7 cellular contexts compared by ENCODE assay signal in genomic region chr13:73640476-73641179, GRCh38.
DNase-seq lines count a peak whose midpoint lies in the region; ATAC-seq, FAIRE-seq and TF ChIP-seq lines count a peak whose summit lies in the region.
"Not testable (repeated sequence)": the region's sequence is repeated elsewhere in the genome, so short reads cannot be mapped to it uniquely, and the experiment has no call there.

No MANE protein-coding gene starts in this region.

- H2BK20ac ChIP-seq in H9 (ENCODE audit: low read depth, low read length, poor library complexity, severe bottlenecking) = not testable (repeated sequence)

- not testable (repeated sequence) for FAIRE-seq in K562 (lab: Jason Lieb, UNC)

- H2BK5ac ChIP-seq in H9 (ENCODE audit: insufficient read length, low read length); neuronal stem cell (ENCODE audit: low read length): not testable (repeated sequence)

- not testable (repeated sequence) for H3K36me3 ChIP-seq in K562 (ENCODE audit: control insufficient read depth, insufficient read depth, low read length); endodermal cell (ENCODE audit: control insufficient read depth, insufficient read depth, low read length); neuronal stem cell (replicated peaks in 1 of 2; ENCODE audit: control insufficient read depth in 2 of 2, insufficient read depth in 2 of 2, low read length in 2 of 2)

- not testable (repeated sequence) for H3K4me2 ChIP-seq in H9 (ENCODE audit: insufficient read depth, insufficient read length, low read length); K562 (ENCODE audit: insufficient read depth, low read length); neuronal stem cell (ENCODE audit: insufficient read depth, low read length, poor library complexity, severe bottlenecking)

- not testable (repeated sequence) for H3K27ac ChIP-seq in H9 (ENCODE audit: insufficient read length, low read depth, low read length); K562 (ENCODE audit: extremely low read depth, low read depth, low read length); endodermal cell (ENCODE audit: low read depth, low read length); neuronal stem cell (replicated peaks; ENCODE audit: low read length)

- H3K18ac ChIP-seq in H9 (ENCODE audit: insufficient read length, low read depth, low read length); neuronal stem cell (ENCODE audit: low read length): not testable (repeated sequence)

- not testable (repeated sequence) for H3K9me3 ChIP-seq in H9 (ENCODE audit: control insufficient read depth, low read depth, low read length); K562 (replicated peaks; ENCODE audit: control insufficient read depth, insufficient read depth, low read depth, low read length); endodermal cell (ENCODE audit: control insufficient read depth, low read length); neuronal stem cell (replicated peaks in 1 of 2; ENCODE audit: control insufficient read depth in 2 of 2, insufficient read depth in 1 of 2, low read depth in 1 of 2, low read length in 2 of 2)

- not testable (repeated sequence) for H4K20me1 ChIP-seq in H9 (ENCODE audit: control insufficient read depth, insufficient read depth, insufficient read length); K562 (replicated peaks; ENCODE audit: control insufficient read depth, insufficient read depth, low read length)

- in situ Hi-C loops in K562 (cut with MboI) = not testable (repeated sequence)

- not testable (repeated sequence) for H3K56ac ChIP-seq in H9 (ENCODE audit: insufficient read length, low read depth, low read length)

- not testable (repeated sequence) for H3K27me3 Mint-ChIP-seq in H9 (ENCODE audit: low read depth); WTC11 (ENCODE audit: low read depth); endodermal cell (ENCODE audit: insufficient read depth)

- not testable (repeated sequence) for H4K5ac ChIP-seq in H9 (ENCODE audit: insufficient read length, low read depth, low read length)

- H3K4me3 ChIP-seq in K562; endodermal cell (ENCODE audit: low read length); neuronal stem cell (ENCODE audit: low read length in 2 of 2): not testable (repeated sequence)

- not testable (repeated sequence) for H3K9me1 ChIP-seq in K562 (ENCODE audit: control insufficient read depth, insufficient read depth, low read length)

- H3K79me1 ChIP-seq in H9 (ENCODE audit: insufficient read depth, low read depth, low read length, poor library complexity, severe bottlenecking); neuronal stem cell (ENCODE audit: low read depth, low read length): not testable (repeated sequence)

- not testable (repeated sequence) for BruUV-seq in K562 (replicated peaks; lab: Mats Ljungman, UMichigan)

- not testable (repeated sequence) for H3K23me2 ChIP-seq in H9 (ENCODE audit: insufficient read length, low read depth, low read length, poor library complexity, severe bottlenecking)

- intact Hi-C loops in K562 (cut with micrococcal nuclease) = not testable (repeated sequence)

- TF ChIP-seq EP300 in K562 (IDR thresholded peaks at IDR 0.05; ENCODE audit: low read length) = not testable (repeated sequence)

- H3K27me3 ChIP-seq in H9 (ENCODE audit: insufficient read depth, low read length); K562 (ENCODE audit: control insufficient read depth in 2 of 2, insufficient read depth in 2 of 2, low read length in 2 of 2); endodermal cell (ENCODE audit: control insufficient read depth, insufficient read depth, low read length, poor library complexity, severe bottlenecking); neuronal stem cell (ENCODE audit: control insufficient read depth in 3 of 3, insufficient read depth in 3 of 3, low read depth in 1 of 3, low read length in 3 of 3): not testable (repeated sequence)

- not testable (repeated sequence) for H3K79me2 ChIP-seq in H9 (ENCODE audit: insufficient read depth, low read length); K562 (ENCODE audit: control insufficient read depth, insufficient read depth, low read length)

- H2AFZ ChIP-seq in H9 (ENCODE audit: low read length) = not testable (repeated sequence)
- H2AFZ ChIP-seq in K562 (ENCODE audit: low read depth, low read length) (peak overlapping the region; percentile 70; the same call in 1 of the 2 replicates), neuronal stem cell (ENCODE audit: low read length) (peak overlapping the region; percentile 40)

- not testable (repeated sequence) for H3K9ac ChIP-seq in H9 (ENCODE audit: extremely low read depth, insufficient read length, low read length); K562 (ENCODE audit: insufficient read depth in 1 of 2, low read depth in 2 of 2, low read length in 2 of 2); endodermal cell (ENCODE audit: extremely low read depth, low read length, poor library complexity, severe bottlenecking); neuronal stem cell (ENCODE audit: low read depth, low read length, poor library complexity)

- H3K14ac ChIP-seq in H9 (ENCODE audit: insufficient read depth, low read length); neuronal stem cell (ENCODE audit: low read length): not testable (repeated sequence)

- H3T11ph ChIP-seq in H9 (ENCODE audit: low read length) = not testable (repeated sequence)

- not testable (repeated sequence) for H2BK15ac ChIP-seq in H9 (ENCODE audit: low read depth, low read length); neuronal stem cell (ENCODE audit: low read length)

- TF ChIP-seq POLR2A in K562 (conservative IDR thresholded peaks at IDR 0.05) = not testable (repeated sequence)

- H3K4me3 Mint-ChIP-seq in H9 = peak overlapping the region in 1 of 2 experiments; percentile 34; a peak in 1 of 5 replicates
- H3K4me3 Mint-ChIP-seq in WTC11, endodermal cell: not testable (repeated sequence)

- CTCF ChIA-PET in WTC11 (lab: Charles Lee); K562 (lab: Yijun Ruan, JAX; ENCODE audit: low intra/inter-chr PET ratio): not testable (repeated sequence)

- not testable (repeated sequence) for H2BK12ac ChIP-seq in H9 (ENCODE audit: insufficient read length, low read depth, low read length); neuronal stem cell (ENCODE audit: low read length)

- not testable (repeated sequence) for H2AK5ac ChIP-seq in H9 (ENCODE audit: insufficient read length, low read length); neuronal stem cell (ENCODE audit: low read depth, low read length)

- POLR2A ChIA-PET in WTC11 (lab: Charles Lee); K562 (lab: Yijun Ruan, JAX): not testable (repeated sequence)

- not testable (repeated sequence) for H2BK120ac ChIP-seq in H9 (ENCODE audit: low read depth, low read length, poor library complexity, severe bottlenecking); neuronal stem cell (ENCODE audit: low read depth, low read length)

- not testable (repeated sequence) for TF ChIP-seq CTCF in H9 (conservative IDR thresholded peaks at IDR 0.05); WTC11 (IDR thresholded peaks at IDR 0.05); K562 (IDR thresholded peaks at IDR 0.05 in 2 of 3, conservative IDR thresholded peaks at IDR 0.05 in 1 of 3; ENCODE audit: insufficient read depth in 2 of 3, low read depth in 1 of 3, low read length in 3 of 3); endodermal cell (conservative IDR thresholded peaks at IDR 0.05)

- H3K23ac ChIP-seq in H9 (ENCODE audit: insufficient read length, low read depth, low read length); neuronal stem cell (ENCODE audit: low read depth, low read length, poor library complexity): not testable (repeated sequence)

- WGBS in H9 (ENCODE audit: extremely low coverage, insufficient read length, low lambda C conversion rate) = no CpG with 5 or more reads among the region's 30 CpGs
- 3% methylated on average over 9 of the region's 30 CpGs for WGBS in K562 (ENCODE audit: insufficient coverage, low coverage, missing lambda C conversion rate)
- 94 to 96% methylated on average over 10 to 28 of the region's 30 CpGs for WGBS in endodermal cell (ENCODE audit: insufficient coverage in 1 of 2, insufficient read length in 1 of 2), 2 experiments
- no CpG with 5 or more reads among the region's 30 CpGs for WGBS in neuronal stem cell (ENCODE audit: extremely low coverage in 2 of 2, insufficient read length in 2 of 2, insufficient replicate concordance in 1 of 2), 2 donors

- not testable (repeated sequence) for H3K4me1 ChIP-seq in H9 (ENCODE audit: insufficient read depth, low read length); K562 (replicated peaks in 1 of 2; ENCODE audit: control insufficient read depth in 2 of 2, insufficient read depth in 2 of 2, low read length in 2 of 2); endodermal cell (ENCODE audit: control insufficient read depth, insufficient read depth, low read length); neuronal stem cell (ENCODE audit: control insufficient read depth in 2 of 2, insufficient read depth in 1 of 2, low read depth in 1 of 2, low read length in 2 of 2)

- peak overlapping the region; percentile 27 to 93 (median 30); a peak in 4 of 7 replicates for H3K27ac Mint-ChIP-seq in H9
- peak overlapping the region; percentile 68; the same call in 1 of the 2 replicates for H3K27ac Mint-ChIP-seq in WTC11
- peak overlapping the region; percentile 64 for H3K27ac Mint-ChIP-seq in endodermal cell

- H4K91ac ChIP-seq in H9 (ENCODE audit: insufficient read length, low read depth, low read length); neuronal stem cell (ENCODE audit: low read depth, low read length, poor library complexity): not testable (repeated sequence)

- H3K36me3 Mint-ChIP-seq in H9 (ENCODE audit: insufficient read depth in 1 of 3, low read depth in 3 of 3); endodermal cell (ENCODE audit: low read depth): not testable (repeated sequence)
- H3K36me3 Mint-ChIP-seq in WTC11 = peaks cover 15% of the 10 kb centered on the region

- H4K8ac ChIP-seq in H9 (replicated peaks; ENCODE audit: insufficient read length, low read depth, low read length); neuronal stem cell (ENCODE audit: low read depth, low read length): not testable (repeated sequence)

- TF ChIP-seq RAD21 in K562 (CRISPR knock-in tag; conservative IDR thresholded peaks at IDR 0.05 in 1 of 2, IDR thresholded peaks at IDR 0.05 in 1 of 2) = not testable (repeated sequence)

- not testable (repeated sequence) for H3K4me1 Mint-ChIP-seq in H9, endodermal cell
- H3K4me1 Mint-ChIP-seq in WTC11 = peaks cover 12% of the 10 kb centered on the region

- not testable (repeated sequence) for H3K4ac ChIP-seq in H9 (ENCODE audit: low read depth, low read length); neuronal stem cell (ENCODE audit: low read length)

- DNase-seq in DMS53 (lab: John Stamatoyannopoulos, UW) = peak; percentile 45
- peak; percentile 22 for DNase-seq in ELF-1 (ENCODE audit: low read depth, low spot score)
- not testable (repeated sequence) for DNase-seq in H9; endodermal cell; neuronal stem cell (ENCODE audit: low spot score)
- DNase-seq in WTC11 (ENCODE audit: low spot score) = peak; percentile 41
- peak in 1 of 4 experiments; percentile 3 for DNase-seq in K562 (ENCODE audit: extremely low read depth in 1 of 4, low spot score in 3 of 4)

- not testable (repeated sequence) for ATAC-seq in WTC11, K562

- H3K9me3 Mint-ChIP-seq in H9 = not testable (repeated sequence)
- H3K9me3 Mint-ChIP-seq in WTC11 (peaks cover 21% of the 10 kb centered on the region), endodermal cell (peaks cover 16% of the 10 kb centered on the region)
